ENCODE assay signal across 27 cellular contexts in the genomic region with DNA sequence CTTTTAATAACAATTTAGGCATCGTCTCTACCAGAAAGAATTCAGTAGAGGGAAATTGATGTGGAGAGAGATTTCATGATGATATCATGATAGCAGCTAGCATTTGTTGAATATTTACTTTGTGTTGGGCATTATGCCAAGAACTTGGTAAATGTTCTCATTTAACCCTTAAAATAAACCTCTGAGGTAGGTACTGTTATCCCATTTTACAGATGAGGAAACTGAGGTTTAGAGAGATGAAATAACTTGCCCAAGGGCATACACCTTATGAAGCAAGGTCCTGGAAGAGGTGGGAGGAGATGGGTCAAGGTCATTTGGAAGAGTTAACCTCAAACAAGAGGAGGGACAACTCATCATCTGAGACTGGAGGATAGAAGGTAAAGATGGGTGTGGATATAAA.
"Had no signal": no experiment of that assay in that cellular context is flagged by ENCODE, and none has a peak within 500 bp of the region (broad histone marks: within the 10 kb centered on the region; RNA-seq: fewer than 3 reads in every experiment).

No MANE protein-coding gene starts in this region.

- H3K27me3 ChIP-seq: breast epithelium, foreskin keratinocyte, heart left ventricle, left lung, stomach, thyroid gland, upper lobe of left lung had no signal

- H3K27ac ChIP-seq: breast epithelium, foreskin keratinocyte, heart left ventricle, lower lobe of right lung, stomach, thyroid gland, upper lobe of left lung had no signal

- H3K36me3 ChIP-seq: breast epithelium, thyroid gland had no signal

- H3K9me3 ChIP-seq: breast epithelium, heart left ventricle, left lung, lower lobe of right lung, stomach, thyroid gland, upper lobe of left lung had no signal

- H3K4me3 ChIP-seq: breast epithelium, heart left ventricle, left lung, lower lobe of right lung, smooth muscle cell, stomach, thyroid gland, upper lobe of left lung had no signal

- ATAC-seq: activated naive CD4-positive, alpha-beta T cell treated with anti-CD3 and anti-CD28 coated beads, Interleukin-2, amount 50 U/mL, for 72 hours; esophagus mucosa; foreskin keratinocyte; heart left ventricle; left lung; lower lobe of right lung; natural killer cell treated with Interleukin-12 subunit alpha and Interleukin-12 subunit beta and Interleukin-15 and Interleukin-18, amount 100 ng/mL, for 72 hours; stimulated activated naive B cell treated with anti-CD40 and anti-IgM and Interleukin-4, amounts not matched to agents 10 μg/mL and 1 μg/mL and 100 μg/mL, for 72 hours; T-helper 17 cell had no signal

- DNase-seq: activated CD4-positive, alpha-beta memory T cell treated with anti-CD3 and anti-CD28 coated beads for 36 hours; activated CD4-positive, alpha-beta T cell treated with anti-CD3 and anti-CD28 coated beads, Interleukin-2, amount 10 ng/mL, durations not matched to agents 24 days and 14 days; activated CD4-positive, CD25-positive, alpha-beta regulatory T cell treated with anti-CD3 and anti-CD28 coated beads, Interleukin-2, amount 50 U/mL, for 72 hours; activated CD8-positive, alpha-beta memory T cell treated with anti-CD3 and anti-CD28 coated beads, Interleukin-2, amount 50 U/mL, for 4 hours; activated gamma-delta T cell; activated T-cell treated with anti-CD3 and anti-CD28 coated beads, Interleukin-2, amount 50 U/mL, for 24 hours; central memory CD4-positive, alpha-beta T cell; endodermal cell; foreskin keratinocyte; heart left ventricle; hypothalamus; left lung; lower lobe of right lung; mesendoderm; posterior cingulate gyrus; stimulated activated CD4-positive, alpha-beta T cell treated with anti-CD3 and anti-CD28 coated beads, Interleukin-1b, Interleukin-23, amount 100 ng/mL, for 48 hours; stimulated activated naive B cell treated with anti-CD40 and anti-IgM and Interleukin-4, amounts not matched to agents 10 μg/mL and 1 μg/mL and 100 μg/mL, for 72 hours; stomach; T-helper 17 cell; T1000; thyroid gland; upper lobe of left lung had no signal

- H3K4me1 ChIP-seq: breast epithelium, foreskin keratinocyte had no signal
